ENCODE assay signal across 15 cellular contexts in genomic region chrX:126900937-126901336, GRCh38.
A peak's percentile ranks its signal among the peaks of the same experiment; 100 is the strongest.
DNase-seq lines count a peak whose midpoint lies in the region; ATAC-seq and TF ChIP-seq lines count a peak whose summit lies in the region.
"Had no signal": no experiment of that assay in that cellular context is flagged by ENCODE, and none has a peak within 500 bp of the region (broad histone marks: within the 10 kb centered on the region; RNA-seq: fewer than 3 reads in every experiment).

No MANE protein-coding gene starts in this region.

- no peak overlapping the region for H2BK5ac ChIP-seq in neuronal stem cell (ENCODE audit: low read length)

- peak overlapping the region; percentile 25 for H3K4me2 ChIP-seq in neuronal stem cell (ENCODE audit: insufficient read depth, low read length, poor library complexity, severe bottlenecking)
- H3K4me2 ChIP-seq: BLaER1 treated with 17β-estradiol and CSF1 and Interleukin-3, amounts not matched to agents 10 nM and 100 nM had no signal

- H2BK15ac ChIP-seq in neuronal stem cell (ENCODE audit: low read length) = no peak overlapping the region

- no peak overlapping the region for H2AFZ ChIP-seq in neuronal stem cell (ENCODE audit: low read length)
- H2AFZ ChIP-seq: GM23248 had no signal

- H3K4me3 ChIP-seq in heart left ventricle (no peak overlapping the region), neuronal stem cell (ENCODE audit: low read length in 2 of 2) (no peak overlapping the region)
- H3K4me3 ChIP-seq: BLaER1 treated with 17β-estradiol and CSF1 and Interleukin-3, amounts not matched to agents 10 nM and 100 nM; GM12878; GM23248 had no signal

- TF ChIP-seq CTCF in heart left ventricle (IDR thresholded peaks at IDR 0.05) = no peak

- H4K91ac ChIP-seq in neuronal stem cell (ENCODE audit: low read depth, low read length, poor library complexity) = no peak overlapping the region

- H3K9me3 ChIP-seq in heart left ventricle (no peaks in the 10 kb centered on the region), neuronal stem cell (replicated peaks in 1 of 2; ENCODE audit: control insufficient read depth in 2 of 2, insufficient read depth in 1 of 2, low read depth in 1 of 2, low read length in 2 of 2) (no peaks in the 10 kb centered on the region)

- H3K4me1 ChIP-seq in heart left ventricle (no peaks in the 10 kb centered on the region), neuronal stem cell (ENCODE audit: control insufficient read depth in 2 of 2, insufficient read depth in 1 of 2, low read depth in 1 of 2, low read length in 2 of 2) (no peaks in the 10 kb centered on the region)
- H3K4me1 ChIP-seq: BLaER1 treated with 17β-estradiol and CSF1 and Interleukin-3, amounts not matched to agents 10 nM and 100 nM had no signal

- DNase-seq in NCI-H748 (lab: John Stamatoyannopoulos, UW; ENCODE audit: unreplicated experiment) (peak; percentile 0), NCI-H748 treated with DMSO at 0.1 percent for 48 hours (lab: John Stamatoyannopoulos, UW) (no peak), NCI-H2029 (lab: John Stamatoyannopoulos, UW) (peak; percentile 3), heart left ventricle (peak in 2 of 5 donors; percentile 30 to 43), neuronal stem cell (ENCODE audit: low spot score) (no peak), NCI-H69 (lab: John Stamatoyannopoulos, UW) (no peak), NCI-H345 treated with DMSO at 0.1 percent for 48 hours (lab: John Stamatoyannopoulos, UW; ENCODE audit: unreplicated experiment) (no peak)
- DNase-seq: ACHN; Calu3; CD4-positive, alpha-beta T cell; DMS79; GM23248 had no signal

- no peak overlapping the region for H3K9ac ChIP-seq in neuronal stem cell (ENCODE audit: low read depth, low read length, poor library complexity)
- H3K9ac ChIP-seq: BLaER1 treated with 17β-estradiol and CSF1 and Interleukin-3, amounts not matched to agents 10 nM and 100 nM; GM23248 had no signal

- no peak overlapping the region for H2BK120ac ChIP-seq in neuronal stem cell (ENCODE audit: low read depth, low read length)

- no peaks in the 10 kb centered on the region for H3K79me1 ChIP-seq in neuronal stem cell (ENCODE audit: low read depth, low read length)

- H2BK12ac ChIP-seq in neuronal stem cell (ENCODE audit: low read length) = no peak overlapping the region

- no peak overlapping the region for H3K14ac ChIP-seq in neuronal stem cell (ENCODE audit: low read length)

- H3K27me3 ChIP-seq in heart left ventricle = no peaks in the 10 kb centered on the region
- H3K27me3 ChIP-seq in neuronal stem cell (ENCODE audit: control insufficient read depth in 3 of 3, insufficient read depth in 3 of 3, low read depth in 1 of 3, low read length in 3 of 3) = no peaks in the 10 kb centered on the region

- H3K27ac ChIP-seq in heart left ventricle (no peak overlapping the region), neuronal stem cell (replicated peaks; ENCODE audit: low read length) (no peak overlapping the region)
- H3K27ac ChIP-seq: BLaER1 treated with 17β-estradiol and CSF1 and Interleukin-3, amounts not matched to agents 10 nM and 100 nM; GM23248 had no signal

- no peaks in the 10 kb centered on the region for H3K36me3 ChIP-seq in heart left ventricle
- no peaks in the 10 kb centered on the region for H3K36me3 ChIP-seq in neuronal stem cell (replicated peaks in 1 of 2; ENCODE audit: control insufficient read depth in 2 of 2, insufficient read depth in 2 of 2, low read length in 2 of 2)
- H3K36me3 ChIP-seq: BLaER1 treated with 17β-estradiol and CSF1 and Interleukin-3, amounts not matched to agents 10 nM and 100 nM had no signal

- no peak overlapping the region for H4K8ac ChIP-seq in neuronal stem cell (ENCODE audit: low read depth, low read length)

- no peak for TF ChIP-seq POLR2A in heart left ventricle (IDR thresholded peaks at IDR 0.05)

- intact Hi-C loops in heart left ventricle (cut with DNase I) = no loop called here

- no peak overlapping the region for H3K4ac ChIP-seq in neuronal stem cell (ENCODE audit: low read length)

- peak in 3 of 4 donors; percentile 39 to 72 (median 61) for ATAC-seq in heart left ventricle
- ATAC-seq: GM12878, HCT116 had no signal

- 58 to 84% (median 76%) methylated on average over 3 of the region's 3 CpGs for WGBS in heart left ventricle, 4 donors
- no CpG with 5 or more reads among the region's 3 CpGs for WGBS in neuronal stem cell (ENCODE audit: extremely low coverage in 2 of 2, insufficient read length in 2 of 2, insufficient replicate concordance in 1 of 2), 2 donors

- H3K23ac ChIP-seq in neuronal stem cell (ENCODE audit: low read depth, low read length, poor library complexity) = no peak overlapping the region

- no peak overlapping the region for H3K18ac ChIP-seq in neuronal stem cell (ENCODE audit: low read length)

- no peak overlapping the region for H2AK5ac ChIP-seq in neuronal stem cell (ENCODE audit: low read depth, low read length)

Comparison
In these comparisons a context has a peak if more than half of its experiments do, and no peak if none do; other contexts are left out.
1. DNase-seq: peak in NCI-H748 (single experiment) and NCI-H2029 (single experiment); none in NCI-H748 treated with DMSO at 0.1 percent for 48 hours (single experiment), neuronal stem cell (single experiment), NCI-H69 (single experiment) and NCI-H345 treated with DMSO at 0.1 percent for 48 hours (single experiment).